Comparison of ENCODE assay signal across 24 cellular contexts in the genomic region with DNA sequence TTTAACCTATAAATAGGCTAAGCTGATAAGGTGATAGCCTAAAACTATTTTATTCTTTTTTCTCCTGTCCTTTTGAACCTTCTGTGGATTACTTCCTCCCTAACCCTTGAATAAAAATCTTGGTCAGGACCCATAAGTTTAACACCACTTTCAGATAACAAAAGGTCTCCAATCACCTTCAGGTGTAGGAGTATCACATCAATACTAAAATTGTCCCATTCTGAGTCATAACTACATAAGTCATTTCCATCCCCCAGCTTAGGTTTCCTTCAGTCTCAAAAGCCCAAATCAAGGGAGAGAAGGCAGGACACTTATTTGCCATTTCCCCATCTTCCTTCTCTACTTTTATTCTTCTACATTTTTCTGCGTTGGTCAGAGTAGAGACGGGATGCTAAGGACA. TPM values are rescaled to one million over a fixed set of nuclear protein-coding genes. Genes with fewer than 3 reads are reported as not detected.
DNase-seq lines count a peak whose midpoint lies in the region; ATAC-seq and TF ChIP-seq lines count a peak whose summit lies in the region.
"Had no signal": no experiment of that assay in that cellular context is flagged by ENCODE, and none has a peak within 500 bp of the region (broad histone marks: within the 10 kb centered on the region; RNA-seq: fewer than 3 reads in every experiment).

No MANE protein-coding gene starts in this region.

- ATAC-seq in GM18519 (IDR thresholded peaks at IDR 0.05; ENCODE audit: low FRiP score, unreplicated experiment): peak; percentile 55
- ATAC-seq in GM21390 (IDR thresholded peaks at IDR 0.05; ENCODE audit: unreplicated experiment): peak; percentile 47
- peak; percentile 55 for ATAC-seq in HG03175 (IDR thresholded peaks at IDR 0.05; ENCODE audit: unreplicated experiment)
- peak; percentile 48 for ATAC-seq in left colon
- no peak for ATAC-seq in HG02970 (IDR thresholded peaks at IDR 0.05; ENCODE audit: low FRiP score, unreplicated experiment)
- ATAC-seq: heart right ventricle, sciatic nerve, T-cell had no signal

- no peak for DNase-seq in left colon
- no peak for DNase-seq in NCI-H748 (lab: John Stamatoyannopoulos, UW; ENCODE audit: unreplicated experiment)
- DNase-seq in GM10266 (ENCODE audit: extremely low spot score): no peak
- no peak for DNase-seq in stimulated activated CD4-positive, alpha-beta T cell treated with anti-CD3 and anti-CD28 coated beads, Interleukin-15, amount 100 ng/mL, for 24 hours
- DNase-seq: activated naive CD4-positive, alpha-beta T cell; activated T-cell treated with anti-CD3 and anti-CD28 coated beads, Interleukin-2, amount 50 U/mL, for 1 hour; brain microvascular endothelial cell; effector CD8-positive, alpha-beta T cell; erythroblast; heart right ventricle; HFFc6; MG63; NCI-H1417; NCI-H524 treated with DMSO at 0.1 percent for 48 hours; T-cell had no signal

- TF ChIP-seq CTCF in GM10266 (IDR thresholded peaks at IDR 0.05; ENCODE audit: control insufficient read depth, insufficient read depth, low read depth, missing control alignments): no peak

- intact Hi-C loops in left colon (cut with DNase I, micrococcal nuclease): no loop called here

RNA-seq across cellular contexts. Expression of a gene that starts 56.9 kb away (rescaled TPM):
- not detected for total RNA-seq in left colon
- total RNA-seq: heart right ventricle, HT-29, progenitor cell of endocrine pancreas, RPMI7951, sciatic nerve, SJSA1 had no signal
